15 cellular contexts compared by ENCODE assay signal in the genomic region with DNA sequence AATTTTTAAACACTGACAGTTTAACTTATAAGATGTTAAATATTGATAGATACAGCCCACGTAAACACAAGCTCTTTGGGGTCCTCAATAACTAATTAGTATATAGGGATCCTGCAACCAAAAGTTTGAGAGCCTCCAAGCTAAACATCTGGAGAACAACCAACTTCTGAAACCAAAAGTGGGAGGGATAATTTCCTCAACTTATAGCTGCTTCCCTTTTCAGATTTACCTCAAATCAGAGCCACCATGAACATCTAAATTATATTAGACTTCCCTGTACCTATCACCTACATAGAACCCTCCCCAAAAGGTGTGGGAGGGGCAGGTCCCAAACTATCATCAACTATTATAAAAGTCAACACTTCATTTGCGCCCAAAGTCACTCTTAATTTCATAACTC.
"Had no signal": no experiment of that assay in that cellular context is flagged by ENCODE, and none has a peak within 500 bp of the region (broad histone marks: within the 10 kb centered on the region; RNA-seq: fewer than 3 reads in every experiment).

No MANE protein-coding gene starts in this region.

- H3K36me3 ChIP-seq: breast epithelium, suprapubic skin, upper lobe of left lung had no signal

- H3K9me3 ChIP-seq: breast epithelium, esophagus squamous epithelium, mucosa of descending colon, suprapubic skin, upper lobe of left lung had no signal

- H3K4me3 ChIP-seq: breast epithelium, esophagus squamous epithelium, mucosa of descending colon, suprapubic skin, upper lobe of left lung had no signal

- H3K27ac ChIP-seq: breast epithelium, esophagus squamous epithelium, suprapubic skin, upper lobe of left lung had no signal

- H3K4me3 Mint-ChIP-seq: activated CD8-positive, alpha-beta memory T cell treated with anti-CD3 and anti-CD28 coated beads, Interleukin-2, amount 10 ng/mL, durations not matched to agents 7 days and 5 days; activated naive CD4-positive, alpha-beta T cell treated with anti-CD3 and anti-CD28 coated beads, Interleukin-2, amount 50 U/mL, for 24 hours; activated T-cell treated with anti-CD3 and anti-CD28 coated beads, Interleukin-2, amount 50 U/mL, for 24 hours; natural killer cell had no signal

- H3K27me3 Mint-ChIP-seq: activated CD8-positive, alpha-beta memory T cell treated with anti-CD3 and anti-CD28 coated beads, Interleukin-2, amount 10 ng/mL, durations not matched to agents 7 days and 5 days; activated naive CD4-positive, alpha-beta T cell treated with anti-CD3 and anti-CD28 coated beads, Interleukin-2, amount 50 U/mL, for 24 hours; activated T-cell treated with anti-CD3 and anti-CD28 coated beads, Interleukin-2, amount 50 U/mL, for 24 hours had no signal

- H3K9me3 Mint-ChIP-seq: activated naive CD4-positive, alpha-beta T cell treated with anti-CD3 and anti-CD28 coated beads, Interleukin-2, amount 50 U/mL, for 24 hours; activated T-cell treated with anti-CD3 and anti-CD28 coated beads, Interleukin-2, amount 50 U/mL, for 24 hours; natural killer cell had no signal

- H3K27ac Mint-ChIP-seq: activated CD8-positive, alpha-beta memory T cell treated with anti-CD3 and anti-CD28 coated beads, Interleukin-2, amount 10 ng/mL, durations not matched to agents 7 days and 5 days; activated naive CD4-positive, alpha-beta T cell treated with anti-CD3 and anti-CD28 coated beads, Interleukin-2, amount 50 U/mL, for 24 hours; activated T-cell treated with anti-CD3 and anti-CD28 coated beads, Interleukin-2, amount 50 U/mL, for 24 hours had no signal

- H3K36me3 Mint-ChIP-seq: activated naive CD4-positive, alpha-beta T cell treated with anti-CD3 and anti-CD28 coated beads, Interleukin-2, amount 50 U/mL, for 24 hours; natural killer cell had no signal

- ATAC-seq: activated CD8-positive, alpha-beta memory T cell treated with anti-CD3 and anti-CD28 coated beads, Interleukin-2, amount 10 ng/mL, durations not matched to agents 7 days and 5 days; mucosa of descending colon; natural killer cell; stimulated activated naive CD8-positive, alpha-beta T cell treated with anti-CD3 and anti-CD28 coated beads, Interleukin-15, Interleukin-2, amounts not matched to agents 100 U/mL and 50 U/mL, for 24 hours had no signal

- DNase-seq: activated CD4-positive, alpha-beta T cell treated with anti-CD3 and anti-CD28 coated beads, Interleukin-2, amount 50 U/mL, for 48 hours; activated CD4-positive, CD25-positive, alpha-beta regulatory T cell treated with anti-CD3 and anti-CD28 coated beads, Interleukin-2, amount 50 U/mL, for 72 hours; activated CD8-positive, alpha-beta memory T cell treated with anti-CD3 and anti-CD28 coated beads, Interleukin-2, amount 10 ng/mL, durations not matched to agents 7 days and 5 days; activated effector memory CD4-positive, alpha-beta T cell treated with Interleukin-2 at 50 U/mL for 16 hours; activated T-cell treated with anti-CD3 and anti-CD28 coated beads, Interleukin-2, amount 50 U/mL, for 24 hours; esophagus squamous epithelium; foreskin fibroblast; mucosa of descending colon; natural killer cell; stimulated activated CD4-positive, alpha-beta T cell treated with anti-CD3 and anti-CD28 coated beads, Interleukin-12 subunit alpha, Interleukin-12 subunit beta, amount 100 ng/mL, for 4 hours; stimulated activated naive CD8-positive, alpha-beta T cell treated with anti-CD3 and anti-CD28 coated beads, Interleukin-15, Interleukin-2, amounts not matched to agents 100 U/mL and 50 U/mL, for 24 hours; upper lobe of left lung had no signal

- H3K27me3 ChIP-seq: breast epithelium, esophagus squamous epithelium, suprapubic skin, upper lobe of left lung had no signal
